ENCODE assay signal across 8 cellular contexts in genomic region chr9:137064027-137064879, GRCh38. TPM values are rescaled to one million over a fixed set of nuclear protein-coding genes. Genes with fewer than 3 reads are reported as not detected.
A peak's percentile ranks its signal among the peaks of the same experiment; 100 is the strongest.
DNase-seq lines count a peak whose midpoint lies in the region; ATAC-seq and TF ChIP-seq lines count a peak whose summit lies in the region.

No MANE protein-coding gene starts in this region.

- TF ChIP-seq CTCF in coronary artery (IDR thresholded peaks at IDR 0.05) = peak; percentile 94

- POLR2A ChIA-PET in activated CD4-positive, alpha-beta T cell treated with anti-CD3 and anti-CD28 coated beads for 36 hours (lab: Charles Lee) = no interaction called here

- no peaks in the 10 kb centered on the region for H3K9me3 Mint-ChIP-seq in activated CD4-positive, alpha-beta T cell treated with anti-CD3 and anti-CD28 coated beads for 36 hours (ENCODE audit: low read depth)

- H3K4me3 ChIP-seq in MG63 (no peak overlapping the region), coronary artery (no peak overlapping the region)

- intact Hi-C loops in activated CD4-positive, alpha-beta T cell treated with anti-CD3 and anti-CD28 coated beads for 36 hours (cut with DNase I, micrococcal nuclease) = loop anchor here (1.0 to 10.0 kb wide), 3 partner anchors 18 to 279 kb away; partner anchors contain the start of gene NPDC1 (in 1 of the 2)

- H3K4me3 Mint-ChIP-seq in activated CD4-positive, alpha-beta T cell treated with anti-CD3 and anti-CD28 coated beads for 36 hours = no peak overlapping the region

- H3K36me3 ChIP-seq in MG63 = peaks cover 4% of the 10 kb centered on the region; the same call in 1 of the 2 replicates

- CTCF ChIA-PET in activated CD4-positive, alpha-beta T cell treated with anti-CD3 and anti-CD28 coated beads for 36 hours (lab: Charles Lee) = interaction anchor here (0.5 to 2.5 kb wide), 17 partner anchors 8 to 335 kb away, joined by 3 to 14 read pairs (median 4); partner anchors contain the start of genes MAN1B1 and UAP1L1

- H3K27ac Mint-ChIP-seq in activated CD4-positive, alpha-beta T cell treated with anti-CD3 and anti-CD28 coated beads for 36 hours = no peak overlapping the region

- no peaks in the 10 kb centered on the region for H3K27me3 Mint-ChIP-seq in activated CD4-positive, alpha-beta T cell treated with anti-CD3 and anti-CD28 coated beads for 36 hours

- H3K27me3 ChIP-seq in MG63 = no peaks in the 10 kb centered on the region

- H3K9me3 ChIP-seq in MG63 = no peaks in the 10 kb centered on the region

- DNase-seq in EH (ENCODE audit: low read depth) (peak; percentile 63), MG63 (peak; percentile 68), coronary artery (ENCODE audit: low spot score) (no peak), lung microvascular endothelial cell (ENCODE audit: low read depth in 2 of 2) (peak; percentile 47 to 61)
- DNase-seq in activated CD4-positive, alpha-beta T cell treated with anti-CD3 and anti-CD28 coated beads for 36 hours = peak; percentile 79
- DNase-seq in stimulated activated naive CD8-positive, alpha-beta T cell treated with anti-CD3 and anti-CD28 coated beads, Interleukin-15, Interleukin-2, amounts not matched to agents 100 U/mL and 50 U/mL, for 24 hours = peak; percentile 82

- no peak overlapping the region for H3K27ac ChIP-seq in coronary artery

- peaks cover 5% of the 10 kb centered on the region for H3K4me1 Mint-ChIP-seq in activated CD4-positive, alpha-beta T cell treated with anti-CD3 and anti-CD28 coated beads for 36 hours

- H3K36me3 Mint-ChIP-seq in activated CD4-positive, alpha-beta T cell treated with anti-CD3 and anti-CD28 coated beads for 36 hours (ENCODE audit: low read depth) = peaks cover 2% of the 10 kb centered on the region

- no peak for ATAC-seq in activated CD4-positive, alpha-beta T cell treated with anti-CD3 and anti-CD28 coated beads for 36 hours
- no peak for ATAC-seq in stimulated activated naive CD8-positive, alpha-beta T cell treated with anti-CD3 and anti-CD28 coated beads, Interleukin-15, Interleukin-2, amounts not matched to agents 100 U/mL and 50 U/mL, for 24 hours
- ATAC-seq in GM21447 (IDR thresholded peaks at IDR 0.05; ENCODE audit: unreplicated experiment) (no peak), GM19023 (IDR thresholded peaks at IDR 0.05; ENCODE audit: unreplicated experiment) (no peak)

RNA-seq across cellular contexts. Expression of gene SAPCD2, which starts 6.1 kb away (rescaled TPM):
- total RNA-seq in MG63 (2014; rRNA removed; shearing (Covaris generic); ENCODE audit: low replicate concordance) = 20.8 and 32.5 TPM in 2 replicates
- total RNA-seq in activated CD4-positive, alpha-beta T cell treated with anti-CD3 and anti-CD28 coated beads for 36 hours = 1 to 10 TPM; 6.4 to 8.8 TPM
- total RNA-seq in lung microvascular endothelial cell = 1.4 and 5.9 TPM in 2 replicates

RNA-seq across cellular contexts. Expression of gene ENTPD2, which starts 10.4 kb away (rescaled TPM):
- total RNA-seq in MG63 (2014; rRNA removed; shearing (Covaris generic); ENCODE audit: low replicate concordance) = not detected in 2 replicates
- under 1 TPM in 1 of 2 experiments, not detected in 1; 0.19 TPM for total RNA-seq in activated CD4-positive, alpha-beta T cell treated with anti-CD3 and anti-CD28 coated beads for 36 hours
- not detected in 2 replicates for total RNA-seq in lung microvascular endothelial cell

RNA-seq across cellular contexts. Expression of gene UAP1L1, which starts 13.1 kb away (rescaled TPM):
- 8.2 and 12.2 TPM in 2 replicates for total RNA-seq in MG63 (2014; rRNA removed; shearing (Covaris generic); ENCODE audit: low replicate concordance)
- 10 to 100 TPM; 12.5 to 14.4 TPM for total RNA-seq in activated CD4-positive, alpha-beta T cell treated with anti-CD3 and anti-CD28 coated beads for 36 hours
- 13.1 and 16.9 TPM in 2 replicates for total RNA-seq in lung microvascular endothelial cell

RNA-seq across cellular contexts. Expression of gene NPDC1, which starts 18.3 kb away (rescaled TPM):
- total RNA-seq in MG63 (2014; rRNA removed; shearing (Covaris generic); ENCODE audit: low replicate concordance) = 86.9 and 253 TPM in 2 replicates
- 10 to 100 TPM; 21.0 to 23.1 TPM for total RNA-seq in activated CD4-positive, alpha-beta T cell treated with anti-CD3 and anti-CD28 coated beads for 36 hours
- 6.2 and 10.5 TPM in 2 replicates for total RNA-seq in lung microvascular endothelial cell

RNA-seq across cellular contexts. Expression of gene MAN1B1, which starts 22.5 kb away (rescaled TPM):
- total RNA-seq in MG63 (2014; rRNA removed; shearing (Covaris generic); ENCODE audit: low replicate concordance) = 77.1 and 83.1 TPM in 2 replicates
- total RNA-seq in activated CD4-positive, alpha-beta T cell treated with anti-CD3 and anti-CD28 coated beads for 36 hours = 10 to 100 TPM; 21.6 to 26.7 TPM
- 38.3 and 43.4 TPM in 2 replicates for total RNA-seq in lung microvascular endothelial cell
